8 cellular contexts compared by ENCODE assay signal in genomic region chr10:88582411-88582805, GRCh38. TPM values are rescaled to one million over a fixed set of nuclear protein-coding genes. Genes with fewer than 3 reads are reported as not detected.
DNase-seq lines count a peak whose midpoint lies in the region; ATAC-seq, FAIRE-seq and TF ChIP-seq lines count a peak whose summit lies in the region.
"Had no signal": no experiment of that assay in that cellular context is flagged by ENCODE, and none has a peak within 500 bp of the region (broad histone marks: within the 10 kb centered on the region; RNA-seq: fewer than 3 reads in every experiment).

No MANE protein-coding gene starts in this region.

- no peak for TF ChIP-seq CTCF in kidney (IDR thresholded peaks at IDR 0.05; ENCODE audit: borderline replicate concordance, extremely low read depth, insufficient read depth)
- no peak for TF ChIP-seq CTCF in stomach (IDR thresholded peaks at IDR 0.05)

- H3K9me3 ChIP-seq in kidney (ENCODE audit: control insufficient read depth in 1 of 2, low read length in 2 of 2) (no peaks in the 10 kb centered on the region), stomach (no peaks in the 10 kb centered on the region)

- no peak for TF ChIP-seq EP300 in stomach (IDR thresholded peaks at IDR 0.05)

- H3K9ac ChIP-seq in kidney (ENCODE audit: low read length in 2 of 2): peak overlapping the region in 1 of 2 donors; percentile 95

- no peak for FAIRE-seq in kidney (lab: Jason Lieb, UNC)
- FAIRE-seq in GM19239 (lab: Jason Lieb, UNC): no peak

- peak overlapping the region in 1 of 2 donors; percentile 95 for H3K27ac ChIP-seq in kidney (ENCODE audit: low read depth in 2 of 2, low read length in 2 of 2)
- H3K27ac ChIP-seq in stomach: peak overlapping the region; percentile 84 to 93 (median 86)

- H3K4me3 ChIP-seq in kidney (ENCODE audit: low read length in 2 of 2): peak overlapping the region; percentile 89
- H3K4me3 ChIP-seq in stomach: peak overlapping the region; percentile 52 to 58 (median 55)

- ATAC-seq in HG03159 (IDR thresholded peaks at IDR 0.05; ENCODE audit: unreplicated experiment): peak; percentile 14
- ATAC-seq: PC-3 had no signal

- DNase-seq in amniotic epithelial cell (ENCODE audit: low read depth): peak; percentile 3
- DNase-seq in kidney: no peak
- DNase-seq in stomach: no peak
- no peak for DNase-seq in occipital lobe (lab: John Stamatoyannopoulos, UW)
- DNase-seq in GM19239 (ENCODE audit: insufficient read length, low spot score): no peak
- DNase-seq in HT-29 (ENCODE audit: low spot score): no peak
- DNase-seq: PC-3 had no signal

- H3K4me1 ChIP-seq in kidney (ENCODE audit: control insufficient read depth in 1 of 2, insufficient read depth in 1 of 2, low read depth in 1 of 2, low read length in 2 of 2) (peaks cover 0 to 3% of the 10 kb centered on the region in 2 donors), stomach (peaks cover 0 to 19% (median 7%) of the 10 kb centered on the region in 4 donors)

- intact Hi-C loops in kidney (cut with DNase I) (no loop called here), stomach (cut with DNase I; ENCODE audit: low total_unique reads) (no loop called here)

- no peaks in the 10 kb centered on the region for H3K36me3 ChIP-seq in kidney (ENCODE audit: control insufficient read depth in 1 of 2, insufficient read depth in 2 of 2, low read length in 2 of 2)
- H3K36me3 ChIP-seq in stomach: no peaks in the 10 kb centered on the region

- no peak for TF ChIP-seq POLR2A in stomach (IDR thresholded peaks at IDR 0.05)

- WGBS in stomach, 5 donors: 19 to 48% (median 31%) methylated on average over 4 of the region's 4 CpGs; no CpG with 5 or more reads in 1 of the 5 donors

- H3K27me3 ChIP-seq in stomach: no peaks in the 10 kb centered on the region

RNA-seq across cellular contexts. Expression of gene RNLS, which starts 0.7 kb away (rescaled TPM):
- total RNA-seq in kidney (21.1 TPM), stomach (10 to 100 TPM in 1 of 5 donors, 1 to 10 TPM in 2, not detected in 2; 6.7 to 12.0 (median 9.5) TPM), occipital lobe (2.8 TPM)
- polyA plus RNA-seq in kidney (ENCODE audit: insufficient read depth, low read depth, low replicate concordance) (19.5 TPM), stomach (10 to 100 TPM; 11.2 to 21.5 (median 18.5) TPM)
- total RNA-seq in HT-29 (2014; rRNA removed; shearing (Covaris generic)): 20.8 and 25.1 TPM in 2 replicates
- total RNA-seq: PC-3 had no signal

RNA-seq across cellular contexts. Expression of gene LIPJ, which starts 4.2 kb away (rescaled TPM):
- total RNA-seq in kidney: not detected
- polyA plus RNA-seq in kidney (ENCODE audit: insufficient read depth, low read depth, low replicate concordance): not detected
- total RNA-seq in stomach: 1 to 10 TPM in 1 of 5 donors, under 1 TPM in 1, not detected in 3; 0.92 to 5.3 TPM
- polyA plus RNA-seq in stomach: under 1 TPM in 1 of 3 donors, not detected in 2; 0.55 TPM
- total RNA-seq in occipital lobe: 3.4 TPM
- not detected in 2 replicates for total RNA-seq in HT-29 (2014; rRNA removed; shearing (Covaris generic))
- total RNA-seq: PC-3 had no signal
